8 cellular contexts compared by ENCODE assay signal in genomic region chr10:87456821-87457220, GRCh38. TPM values are rescaled to one million over a fixed set of nuclear protein-coding genes. Genes with fewer than 3 reads are reported as not detected.
DNase-seq lines count a peak whose midpoint lies in the region; ATAC-seq, FAIRE-seq and TF ChIP-seq lines count a peak whose summit lies in the region.
"Not testable (repeated sequence)": the region's sequence is repeated elsewhere in the genome, so short reads cannot be mapped to it uniquely, and the experiment has no call there.

No MANE protein-coding gene starts in this region.

- not testable (repeated sequence) for H3K27me3 ChIP-seq in IMR-90 (ENCODE audit: control insufficient read depth, insufficient read depth, low read length); RWPE2 (ENCODE audit: insufficient read depth, poor library complexity, severe bottlenecking); K562 (ENCODE audit: control insufficient read depth in 2 of 2, insufficient read depth in 2 of 2, low read length in 2 of 2); right lobe of liver

- H4K5ac ChIP-seq in IMR-90 (ENCODE audit: low read depth, low read length), result not testable (repeated sequence)

- H3K36me3 ChIP-seq in IMR-90 (ENCODE audit: control insufficient read depth, insufficient read depth, low read length); RWPE2 (ENCODE audit: low read depth); K562 (ENCODE audit: control insufficient read depth, insufficient read depth, low read length); right lobe of liver: not testable (repeated sequence)

- not testable (repeated sequence) for TF ChIP-seq EP300 in A549 (IDR thresholded peaks at IDR 0.05); K562 (IDR thresholded peaks at IDR 0.05; ENCODE audit: low read length)

- not testable (repeated sequence) for H3K4ac ChIP-seq in IMR-90 (ENCODE audit: low read depth, low read length)

- CTCF ChIA-PET in A549 (lab: Yijun Ruan, JAX); IMR-90 (lab: Yijun Ruan, JAX); K562 (lab: Yijun Ruan, JAX; ENCODE audit: low intra/inter-chr PET ratio): not testable (repeated sequence)

- H3K9me3 Mint-ChIP-seq in activated T-cell treated with anti-CD3 and anti-CD28 coated beads, Interleukin-2, amount 50 U/mL, for 72 hours, result not testable (repeated sequence)

- POLR2A ChIA-PET in A549 (lab: Yijun Ruan, JAX); IMR-90 (lab: Charles Lee; ENCODE audit: unreplicated experiment); K562 (lab: Yijun Ruan, JAX): not testable (repeated sequence)

- ATAC-seq in A549 (peak; percentile 90 to 92), IMR-90 (ENCODE audit: low read depth) (peak; percentile 74), RWPE2 (ENCODE audit: low read depth) (peak; percentile 89), K562 (peak; percentile 95), left ventricle myocardium superior (peak; percentile 47), right lobe of liver (peak; percentile 56 to 63 (median 60))
- peak; percentile 45 to 51 for ATAC-seq in activated T-cell treated with anti-CD3 and anti-CD28 coated beads, Interleukin-2, amount 50 U/mL, for 72 hours (replicated peaks in 1 of 2)
- ATAC-seq in stimulated activated naive CD8-positive, alpha-beta T cell treated with anti-CD3 and anti-CD28 coated beads, Interleukin-15, Interleukin-2, amounts not matched to agents 100 U/mL and 50 U/mL, for 24 hours, result peak; percentile 49

- dilution Hi-C loops in IMR-90 (cut with HindIII; ENCODE audit: low sequenced_read_pairs, unreplicated experiment), result not testable (repeated sequence)

- not testable (repeated sequence) for H2AK9ac ChIP-seq in IMR-90 (replicated peaks; ENCODE audit: low read depth, low read length, poor library complexity)

- not testable (repeated sequence) for H2AFZ ChIP-seq in IMR-90 (replicated peaks; ENCODE audit: low read length, poor library complexity); K562 (ENCODE audit: low read depth, low read length)

- BruUV-seq in IMR-90 (replicated peaks; lab: Mats Ljungman, UMichigan); K562 (replicated peaks; lab: Mats Ljungman, UMichigan): not testable (repeated sequence)

- H3K27ac Mint-ChIP-seq in activated T-cell treated with anti-CD3 and anti-CD28 coated beads, Interleukin-2, amount 50 U/mL, for 72 hours, result not testable (repeated sequence)

- not testable (repeated sequence) for H3K9me3 ChIP-seq in A549; IMR-90 (ENCODE audit: control insufficient read depth, insufficient read depth, low read length); RWPE2 (ENCODE audit: severe bottlenecking); K562 (replicated peaks; ENCODE audit: control insufficient read depth, insufficient read depth, low read depth, low read length); right lobe of liver

- not testable (repeated sequence) for TF ChIP-seq RAD21 in A549 (conservative IDR thresholded peaks at IDR 0.05 in 1 of 2, IDR thresholded peaks at IDR 0.05 in 1 of 2); IMR-90 (IDR thresholded peaks at IDR 0.05; ENCODE audit: low read length); K562 (CRISPR knock-in tag; conservative IDR thresholded peaks at IDR 0.05 in 1 of 2, IDR thresholded peaks at IDR 0.05 in 1 of 2)

- H4K91ac ChIP-seq in IMR-90 (ENCODE audit: insufficient read depth, low read depth, low read length), result not testable (repeated sequence)

- not testable (repeated sequence) for H3K4me3 Mint-ChIP-seq in activated T-cell treated with anti-CD3 and anti-CD28 coated beads, Interleukin-2, amount 50 U/mL, for 72 hours

- H3K9ac ChIP-seq in IMR-90 (ENCODE audit: low read depth, low read length); K562 (ENCODE audit: insufficient read depth in 1 of 2, low read depth in 2 of 2, low read length in 2 of 2): not testable (repeated sequence)

- not testable (repeated sequence) for H3K4me1 Mint-ChIP-seq in activated T-cell treated with anti-CD3 and anti-CD28 coated beads, Interleukin-2, amount 50 U/mL, for 72 hours (ENCODE audit: low read depth)

- not testable (repeated sequence) for H3K36me3 Mint-ChIP-seq in activated T-cell treated with anti-CD3 and anti-CD28 coated beads, Interleukin-2, amount 50 U/mL, for 72 hours (ENCODE audit: insufficient read depth in 2 of 2)

- not testable (repeated sequence) for TF ChIP-seq POLR2A in A549 (IDR thresholded peaks at IDR 0.05; ENCODE audit: low read length); IMR-90 (IDR thresholded peaks at IDR 0.05; ENCODE audit: low read depth, low read length); K562 (conservative IDR thresholded peaks at IDR 0.05); right lobe of liver (IDR thresholded peaks at IDR 0.05)

- H2BK20ac ChIP-seq in IMR-90 (ENCODE audit: low read depth, low read length), result not testable (repeated sequence)

- not testable (repeated sequence) for H3K79me1 ChIP-seq in IMR-90 (ENCODE audit: low read depth in 1 of 2, low read length in 2 of 2)

- not testable (repeated sequence) for H3K14ac ChIP-seq in IMR-90 (replicated peaks; ENCODE audit: low read depth, low read length)

- not testable (repeated sequence) for H3K4me3 ChIP-seq in A549; IMR-90 (ENCODE audit: insufficient read depth, low read depth, low read length); RWPE2 (ENCODE audit: severe bottlenecking); K562; right lobe of liver

- not testable (repeated sequence) for H3K4me2 ChIP-seq in A549; IMR-90 (ENCODE audit: low read depth, low read length); K562 (ENCODE audit: insufficient read depth, low read length)

- DNase-seq in A549 (ENCODE audit: low read depth in 1 of 2, low spot score in 1 of 2); IMR-90; RWPE2 (ENCODE audit: low spot score); activated T-cell treated with anti-CD3 and anti-CD28 coated beads, Interleukin-2, amount 50 U/mL, for 72 hours; K562 (ENCODE audit: extremely low read depth in 1 of 4, low spot score in 3 of 4); left ventricle myocardium superior; right lobe of liver; stimulated activated naive CD8-positive, alpha-beta T cell treated with anti-CD3 and anti-CD28 coated beads, Interleukin-15, Interleukin-2, amounts not matched to agents 100 U/mL and 50 U/mL, for 24 hours: not testable (repeated sequence)

- intact Hi-C loops in IMR-90 (cut with micrococcal nuclease); K562 (cut with micrococcal nuclease); left ventricle myocardium superior (cut with micrococcal nuclease); right lobe of liver (cut with DNase I): not testable (repeated sequence)

- H3K9me1 ChIP-seq in IMR-90 (ENCODE audit: insufficient read depth, low read length); K562 (ENCODE audit: control insufficient read depth, insufficient read depth, low read length): not testable (repeated sequence)

- H2BK15ac ChIP-seq in IMR-90 (ENCODE audit: low read depth, low read length), result not testable (repeated sequence)

- H4K8ac ChIP-seq in IMR-90 (ENCODE audit: low read depth in 2 of 2, low read length in 2 of 2), result not testable (repeated sequence)

- in situ Hi-C loops in IMR-90 (cut with MboI; ENCODE audit: low sequenced_read_pairs); K562 (cut with MboI): not testable (repeated sequence)

- H3K27me3 Mint-ChIP-seq in activated T-cell treated with anti-CD3 and anti-CD28 coated beads, Interleukin-2, amount 50 U/mL, for 72 hours (ENCODE audit: low read depth), result not testable (repeated sequence)

- H2AK5ac ChIP-seq in IMR-90 (ENCODE audit: low read depth, low read length), result not testable (repeated sequence)

- H3K56ac ChIP-seq in IMR-90 (ENCODE audit: extremely low read depth, insufficient read depth, low read length), result not testable (repeated sequence)

- not testable (repeated sequence) for FAIRE-seq in A549 (lab: Jason Lieb, UNC); K562 (lab: Jason Lieb, UNC)

- H3K18ac ChIP-seq in IMR-90 (ENCODE audit: low read depth, low read length), result not testable (repeated sequence)

- not testable (repeated sequence) for H2BK120ac ChIP-seq in IMR-90 (ENCODE audit: low read depth, low read length)

- not testable (repeated sequence) for TF ChIP-seq CTCF in A549 (IDR thresholded peaks at IDR 0.05); IMR-90 (conservative IDR thresholded peaks at IDR 0.05; ENCODE audit: low read depth, low read length); RWPE2 (IDR thresholded peaks at IDR 0.05; ENCODE audit: poor library complexity, severe bottlenecking); K562 (IDR thresholded peaks at IDR 0.05 in 2 of 3, conservative IDR thresholded peaks at IDR 0.05 in 1 of 3; ENCODE audit: insufficient read depth in 2 of 3, low read depth in 1 of 3, low read length in 3 of 3); right lobe of liver (IDR thresholded peaks at IDR 0.05)

- not testable (repeated sequence) for H3K4me1 ChIP-seq in A549; IMR-90 (ENCODE audit: control insufficient read depth, insufficient read depth, low read length); RWPE2 (ENCODE audit: insufficient read depth, poor library complexity, severe bottlenecking); K562 (replicated peaks in 1 of 2; ENCODE audit: control insufficient read depth in 2 of 2, insufficient read depth in 2 of 2, low read length in 2 of 2); right lobe of liver

- not testable (repeated sequence) for H3K23ac ChIP-seq in IMR-90 (ENCODE audit: low read depth, low read length)

- H2BK5ac ChIP-seq in IMR-90 (ENCODE audit: low read depth, low read length, poor library complexity, severe bottlenecking), result not testable (repeated sequence)

- H4K20me1 ChIP-seq in IMR-90 (ENCODE audit: insufficient read depth, low read length); K562 (replicated peaks; ENCODE audit: control insufficient read depth, insufficient read depth, low read length): not testable (repeated sequence)

- not testable (repeated sequence) for H3K27ac ChIP-seq in A549; IMR-90 (ENCODE audit: insufficient read depth, low read length); RWPE2 (ENCODE audit: poor library complexity, severe bottlenecking); K562 (ENCODE audit: extremely low read depth, low read depth, low read length); right lobe of liver

- H3K79me2 ChIP-seq in K562 (ENCODE audit: control insufficient read depth, insufficient read depth, low read length), result not testable (repeated sequence)

RNA-seq across cellular contexts. Expression of gene MINPP1, which starts 47.9 kb away (rescaled TPM):
- polyA plus RNA-seq in A549 (2011; rRNA removed) (26.9 and 28.4 TPM in 2 replicates), A549 (2017; fragmentation: RNase III; extraction: RNeasy Plus Mini Kit Qiagen cat#74134 plus additional on column Dnase treatment) (29.5 to 32.5 TPM (median 31.4 TPM) in 3 replicates), IMR-90 (2012; rRNA removed) (14.3 and 14.4 TPM in 2 replicates), K562 (2011; rRNA removed) (8.5 and 12.6 TPM in 2 replicates), K562 (2014; fragmentation: Illumina TruSeq; extraction: Trizol) (35.4 and 36.2 TPM in 2 replicates), K562 (2014; fragmentation: Nextera tagmentation; extraction: Ambion mirVana) (10 to 100 TPM; 11.5 to 12.0 TPM), K562 (2014; rRNA removed) (22.7 and 27.1 TPM in 2 replicates)
- 13.7 and 16.6 TPM in 2 replicates for polyA plus RNA-seq in A549 (2012; cell fraction: cytosol; rRNA removed)
- polyA plus RNA-seq in A549 (2012; cell fraction: nucleus; rRNA removed), result 17.2 and 31.9 TPM in 2 replicates
- 4.1 and 4.9 TPM in 2 replicates for polyA minus RNA-seq in A549 (2011; rRNA and poly(A)+ RNA removed)
- total RNA-seq in IMR-90 (2012; rRNA removed) (11.7 and 16.9 TPM in 2 replicates), K562 (2014; rRNA removed) (27.2 and 29.5 TPM in 2 replicates), K562 (2014; rRNA removed; fragmentation: Illumina TruSeq; extraction: Trizol) (33.9 and 39.9 TPM in 2 replicates), K562 (2015; rRNA removed; fragmentation: Illumina TruSeq; extraction: Trizol) (23.1 and 23.3 TPM in 2 replicates), K562 (2021) (41.4 and 44.5 TPM in 2 replicates), left ventricle myocardium superior (5.0 TPM), right lobe of liver (10 to 100 TPM; 14.4 to 28.2 (median 25.0) TPM)
- polyA plus RNA-seq in IMR-90 (2012; cell fraction: cytosol; rRNA removed), result 7.3 and 12.3 TPM in 2 replicates
- polyA plus RNA-seq in IMR-90 (2012; cell fraction: nucleus; rRNA removed; ENCODE audit: low replicate concordance), result 7.2 and 10.0 TPM in 2 replicates
- 10 to 100 TPM; 10.5 to 12.4 TPM for total RNA-seq in activated T-cell treated with anti-CD3 and anti-CD28 coated beads, Interleukin-2, amount 50 U/mL, for 72 hours
- 12.4 and 26.5 TPM in 2 replicates for total RNA-seq in K562 (2011; cell fraction: chromatin; rRNA removed; ENCODE audit: low replicate concordance)
- total RNA-seq in K562 (2011; cell fraction: nucleolus; rRNA removed), result 26.6 and 27.0 TPM in 2 replicates
- 24.2 and 28.8 TPM in 2 replicates for total RNA-seq in K562 (2011; cell fraction: nucleoplasm; rRNA removed)
- 3.6 and 13.7 TPM in 2 replicates for polyA plus RNA-seq in K562 (2011; cell fraction: cytosol; rRNA removed)
- polyA plus RNA-seq in K562 (2011; cell fraction: nucleus; rRNA removed), result 3.9 and 7.8 TPM in 2 replicates
- 29.9 and 32.9 TPM in 2 replicates for polyA plus RNA-seq in K562 (2012)
- 7.9 and 10.2 TPM in 2 replicates for polyA minus RNA-seq in K562 (2011; rRNA and poly(A)+ RNA removed)
- 6.0 and 8.0 TPM in 2 replicates for polyA minus RNA-seq in K562 (2011; cell fraction: cytosol; rRNA and poly(A)+ RNA removed)
- 11.7 and 14.5 TPM in 2 replicates for polyA minus RNA-seq in K562 (2011; cell fraction: nucleus; rRNA and poly(A)+ RNA removed)
